ENCODE assay signal across 15 cellular contexts in genomic region chr13:90416519-90416918, GRCh38.
A peak's percentile ranks its signal among the peaks of the same experiment; 100 is the strongest.
DNase-seq lines count a peak whose midpoint lies in the region; ATAC-seq, FAIRE-seq and TF ChIP-seq lines count a peak whose summit lies in the region.
"Had no signal": no experiment of that assay in that cellular context is flagged by ENCODE, and none has a peak within 500 bp of the region (broad histone marks: within the 10 kb centered on the region; RNA-seq: fewer than 3 reads in every experiment).

No MANE protein-coding gene starts in this region.

- no peak for TF ChIP-seq EP300 in K562 (IDR thresholded peaks at IDR 0.05; ENCODE audit: low read length)

- no peak for TF ChIP-seq RAD21 in K562 (CRISPR knock-in tag; conservative IDR thresholded peaks at IDR 0.05 in 1 of 2, IDR thresholded peaks at IDR 0.05 in 1 of 2)

- H3K27ac ChIP-seq in 22Rv1 (peak overlapping the region; percentile 38), K562 (ENCODE audit: extremely low read depth, low read depth, low read length) (no peak overlapping the region), psoas muscle (no peak overlapping the region), coronary artery (no peak overlapping the region)

- no peak for TF ChIP-seq POLR2A in K562 (conservative IDR thresholded peaks at IDR 0.05)

- no peaks in the 10 kb centered on the region for H3K27me3 ChIP-seq in K562 (ENCODE audit: control insufficient read depth in 2 of 2, insufficient read depth in 2 of 2, low read length in 2 of 2)
- H3K27me3 ChIP-seq in psoas muscle (ENCODE audit: insufficient read depth in 3 of 3, low read length in 2 of 3), result no peaks in the 10 kb centered on the region

- H3K4me3 ChIP-seq in K562 (no peak overlapping the region), psoas muscle (no peak overlapping the region), coronary artery (no peak overlapping the region)

- no TSS peak for BruUV-seq in K562 (replicated peaks; lab: Mats Ljungman, UMichigan)

- no peaks in the 10 kb centered on the region for H3K79me2 ChIP-seq in K562 (ENCODE audit: control insufficient read depth, insufficient read depth, low read length)

- CTCF ChIA-PET in K562 (lab: Yijun Ruan, JAX; ENCODE audit: low intra/inter-chr PET ratio), result no interaction called here

- 3% methylated on average over 5 of the region's 5 CpGs for WGBS in K562 (ENCODE audit: insufficient coverage, low coverage, missing lambda C conversion rate)
- 54 to 67% (median 58%) methylated on average over 5 of the region's 5 CpGs for WGBS in psoas muscle, 3 donors

- no peak for ATAC-seq in K562
- ATAC-seq in psoas muscle, result no peak
- no peak for ATAC-seq in GM19455 (IDR thresholded peaks at IDR 0.05; ENCODE audit: unreplicated experiment)

- H3K9ac ChIP-seq in K562 (ENCODE audit: insufficient read depth in 1 of 2, low read depth in 2 of 2, low read length in 2 of 2), result no peak overlapping the region

- FAIRE-seq in HTR-8/SVneo (lab: Jason Lieb, UNC), result no peak
- no peak for FAIRE-seq in K562 (lab: Jason Lieb, UNC)

- H3K4me2 ChIP-seq in K562 (ENCODE audit: insufficient read depth, low read length), result no peak overlapping the region

- TF ChIP-seq CTCF in 22Rv1 (IDR thresholded peaks at IDR 0.05) (no peak), K562 (IDR thresholded peaks at IDR 0.05 in 2 of 3, conservative IDR thresholded peaks at IDR 0.05 in 1 of 3; ENCODE audit: insufficient read depth in 2 of 3, low read depth in 1 of 3, low read length in 3 of 3) (no peak), psoas muscle (IDR thresholded peaks at IDR 0.05) (no peak), coronary artery (IDR thresholded peaks at IDR 0.05) (no peak)

- H3K9me3 ChIP-seq in K562 (replicated peaks; ENCODE audit: control insufficient read depth, insufficient read depth, low read depth, low read length) (peaks cover 3% of the 10 kb centered on the region; the same call in 1 of the 2 replicates), psoas muscle (no peaks in the 10 kb centered on the region)

- H4K20me1 ChIP-seq in K562 (replicated peaks; ENCODE audit: control insufficient read depth, insufficient read depth, low read length), result no peaks in the 10 kb centered on the region

- no peak overlapping the region for H2AFZ ChIP-seq in K562 (ENCODE audit: low read depth, low read length)

- in situ Hi-C loops in K562 (cut with MboI), result no loop called here

- H3K36me3 ChIP-seq in K562 (ENCODE audit: control insufficient read depth, insufficient read depth, low read length) (no peaks in the 10 kb centered on the region), psoas muscle (ENCODE audit: insufficient read depth in 1 of 2, low read depth in 1 of 2) (no peaks in the 10 kb centered on the region)

- H3K4me1 ChIP-seq in K562 (replicated peaks in 1 of 2; ENCODE audit: control insufficient read depth in 2 of 2, insufficient read depth in 2 of 2, low read length in 2 of 2) (no peaks in the 10 kb centered on the region), psoas muscle (no peaks in the 10 kb centered on the region)

- DNase-seq in HTR-8/SVneo (ENCODE audit: insufficient read length, low spot score) (peak; percentile 12), K562 (ENCODE audit: extremely low read depth in 1 of 4, low spot score in 3 of 4) (no peak), kidney glomerular epithelial cell (lab: John Stamatoyannopoulos, UW) (peak; percentile 3), psoas muscle (no peak), coronary artery (ENCODE audit: low spot score) (no peak)
- no peak for DNase-seq in stimulated activated CD8-positive, alpha-beta memory T cell treated with anti-CD3 and anti-CD28 coated beads, Interleukin-4, amount 100 ng/mL, for 48 hours
- DNase-seq: 8988T; activated naive CD8-positive, alpha-beta T cell treated with anti-CD3 and anti-CD28 coated beads, Interleukin-2, amount 10 ng/mL, durations not matched to agents 7 days and 5 days; effector memory CD4-positive, alpha-beta T cell; midbrain; NCI-H446; RPMI8226; substantia nigra had no signal

- intact Hi-C loops in K562 (cut with micrococcal nuclease), result no loop called here
- intact Hi-C loops in psoas muscle (cut with DNase I), result no loop called here

- H3K9me1 ChIP-seq in K562 (ENCODE audit: control insufficient read depth, insufficient read depth, low read length), result no peaks in the 10 kb centered on the region

- POLR2A ChIA-PET in K562 (lab: Yijun Ruan, JAX), result no interaction called here

TF ChIP-seq in K562, 482 proteins besides CTCF, POLR2A, EP300 and RAD21:
- no peak for TF ChIP-seq NKRF (IDR thresholded peaks at IDR 0.05; ENCODE audit: borderline replicate concordance)
- TF ChIP-seq E2F1 (CRISPR knock-in tag; IDR thresholded peaks at IDR 0.05), result no peak
- TF ChIP-seq ZNF311 (CRISPR knock-in tag; IDR thresholded peaks at IDR 0.05), result 0 out of 2 replicates have a peak, but pooled peaks have one; percentile 7
- no peak for TF ChIP-seq TAF15 (IDR thresholded peaks at IDR 0.05; ENCODE audit: low read depth, low read length)
- 0 out of 2 replicates have a peak, but pooled peaks have one; percentile 10 for TF ChIP-seq ZFP1 (CRISPR knock-in tag; IDR thresholded peaks at IDR 0.05)
- no peak for TF ChIP-seq CHD4 (IDR thresholded peaks at IDR 0.05; ENCODE audit: insufficient read depth, insufficient replicate concordance, low read depth, low read length, poor library complexity, severe bottlenecking)
- TF ChIP-seq NBN (IDR thresholded peaks at IDR 0.05; ENCODE audit: low read depth), result no peak
- TF ChIP-seq TRIM28 (IDR thresholded peaks at IDR 0.05), result no peak
- TF ChIP-seq THRAP3 (IDR thresholded peaks at IDR 0.05; ENCODE audit: borderline replicate concordance), result no peak
- TF ChIP-seq C11orf30 (IDR thresholded peaks at IDR 0.05; ENCODE audit: low read depth), result no peak
- no peak for TF ChIP-seq RBFOX2 (IDR thresholded peaks at IDR 0.05; ENCODE audit: low read depth, low read length)
- peak; percentile 86; the same call in 1 of the 2 replicates for TF ChIP-seq TSC22D4 (tag; IDR thresholded peaks at IDR 0.05)
- TF ChIP-seq ETS2 (tag; IDR thresholded peaks at IDR 0.05; ENCODE audit: borderline replicate concordance, poor library complexity, severe bottlenecking), result no peak
- no peak for TF ChIP-seq PKNOX1 (IDR thresholded peaks at IDR 0.05)

Comparison
In these comparisons a context has a peak if more than half of its experiments do, and no peak if none do; other contexts are left out.
1. DNase-seq: peak in HTR-8/SVneo (single experiment) and kidney glomerular epithelial cell (single experiment); none in K562 (0 of 4), psoas muscle (0 of 2), coronary artery (single experiment) and stimulated activated CD8-positive, alpha-beta memory T cell treated with anti-CD3 and anti-CD28 coated beads, Interleukin-4, amount 100 ng/mL, for 48 hours (single experiment).